ENCODE assay signal across 17 cellular contexts in the genomic region with DNA sequence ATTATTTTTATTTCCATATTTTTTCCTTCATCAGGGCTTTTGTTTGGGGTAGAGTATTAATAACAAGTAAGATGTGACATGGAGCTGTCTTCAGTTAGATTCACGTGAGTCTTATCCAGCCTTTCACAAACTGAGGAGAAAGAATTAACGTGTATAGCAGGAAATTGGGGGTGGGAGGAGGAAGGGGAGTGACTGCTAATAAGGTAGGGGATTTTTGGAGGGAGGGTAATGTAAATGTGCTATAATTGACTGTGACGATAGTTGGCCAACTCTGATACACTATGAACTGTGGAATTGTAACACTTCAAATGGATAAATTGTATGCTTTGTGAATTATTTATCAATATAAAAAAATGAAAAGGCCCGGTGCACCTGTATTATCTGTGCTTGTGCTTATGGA. TPM values are rescaled to one million over a fixed set of nuclear protein-coding genes. Genes with fewer than 3 reads are reported as not detected.
A peak's percentile ranks its signal among the peaks of the same experiment; 100 is the strongest.
DNase-seq lines count a peak whose midpoint lies in the region; ATAC-seq, FAIRE-seq and TF ChIP-seq lines count a peak whose summit lies in the region.
"Had no signal": no experiment of that assay in that cellular context is flagged by ENCODE, and none has a peak within 500 bp of the region (broad histone marks: within the 10 kb centered on the region; RNA-seq: fewer than 3 reads in every experiment).

No MANE protein-coding gene starts in this region.

- H3K27me3 Mint-ChIP-seq in activated naive CD4-positive, alpha-beta T cell treated with anti-CD3 and anti-CD28 coated beads for 36 hours (ENCODE audit: low read depth), result no peaks in the 10 kb centered on the region
- no peaks in the 10 kb centered on the region for H3K27me3 Mint-ChIP-seq in T-helper 17 cell
- no peaks in the 10 kb centered on the region for H3K27me3 Mint-ChIP-seq in memory B cell

- peak; percentile 51 for FAIRE-seq in GM12891 (lab: Jason Lieb, UNC)
- FAIRE-seq: A204.1, G401.6 had no signal

- TF ChIP-seq POLR2A in GM12891 (IDR thresholded peaks at IDR 0.05; ENCODE audit: low read depth, low read length), result no peak

- peak overlapping the region; percentile 63 for H3K27ac Mint-ChIP-seq in activated naive CD4-positive, alpha-beta T cell treated with anti-CD3 and anti-CD28 coated beads for 36 hours
- H3K27ac Mint-ChIP-seq in T-helper 17 cell (no peak overlapping the region), memory B cell (peak overlapping the region; percentile 41)

- CTCF ChIA-PET in activated naive CD4-positive, alpha-beta T cell treated with anti-CD3 and anti-CD28 coated beads for 36 hours (lab: Charles Lee), result interaction anchor here (1.0 to 3.4 kb wide), 2 partner anchors 7 to 11 kb away, joined by 3 to 15 read pairs; no protein-coding TSS in a partner anchor

- no peaks in the 10 kb centered on the region for H3K9me3 Mint-ChIP-seq in activated naive CD4-positive, alpha-beta T cell treated with anti-CD3 and anti-CD28 coated beads for 36 hours
- no peaks in the 10 kb centered on the region for H3K9me3 Mint-ChIP-seq in memory B cell

- intact Hi-C loops in activated naive CD4-positive, alpha-beta T cell treated with anti-CD3 and anti-CD28 coated beads for 36 hours (cut with micrococcal nuclease), result no loop called here

- H3K36me3 Mint-ChIP-seq in activated naive CD4-positive, alpha-beta T cell treated with anti-CD3 and anti-CD28 coated beads for 36 hours (ENCODE audit: low read depth), result peaks cover 51% of the 10 kb centered on the region
- no peaks in the 10 kb centered on the region for H3K36me3 Mint-ChIP-seq in T-helper 17 cell (ENCODE audit: low read depth)
- peaks cover 16% of the 10 kb centered on the region for H3K36me3 Mint-ChIP-seq in memory B cell

- H3K4me3 Mint-ChIP-seq in activated naive CD4-positive, alpha-beta T cell treated with anti-CD3 and anti-CD28 coated beads for 36 hours, result no peak overlapping the region
- no peak overlapping the region for H3K4me3 Mint-ChIP-seq in T-helper 17 cell
- H3K4me3 Mint-ChIP-seq in memory B cell, result no peak overlapping the region

- no peak for DNase-seq in activated naive CD4-positive, alpha-beta T cell treated with anti-CD3 and anti-CD28 coated beads for 36 hours
- no peak for DNase-seq in activated naive CD4-positive, alpha-beta T cell treated with Interleukin-2 at 50 U/mL for 16 hours
- DNase-seq in GM12891 (ENCODE audit: insufficient read length, low spot score) (no peak), T-helper 17 cell (no peak), memory B cell (ENCODE audit: low spot score in 2 of 2) (no peak), SIG-M5 (lab: John Stamatoyannopoulos, UW) (no peak), CD1c-positive myeloid dendritic cell (ENCODE audit: extremely low spot score) (no peak)
- DNase-seq: KG1, MV-4-11, NCI-H1694 treated with DMSO at 0.1 percent for 48 hours, NCI-H510A treated with DMSO at 0.1 percent for 48 hours, NCI-H82, OCI-M1, Right ventricle myocardium superior had no signal

- ATAC-seq in T-helper 17 cell (peak; percentile 57), memory B cell (ENCODE audit: low read depth) (no peak), HG03354 (IDR thresholded peaks at IDR 0.05; ENCODE audit: poor library complexity, severe bottlenecking, unreplicated experiment) (no peak)

- peaks cover 33% of the 10 kb centered on the region for H3K4me1 Mint-ChIP-seq in activated naive CD4-positive, alpha-beta T cell treated with anti-CD3 and anti-CD28 coated beads for 36 hours (ENCODE audit: low read depth)
- H3K4me1 Mint-ChIP-seq in T-helper 17 cell (peaks cover 5% of the 10 kb centered on the region), memory B cell (peaks cover 6% of the 10 kb centered on the region)

- H3K9me3 ChIP-seq in T-helper 17 cell (ENCODE audit: control insufficient read depth, low read length, poor library complexity, severe bottlenecking), result no peaks in the 10 kb centered on the region

TF ChIP-seq in GM12891, 5 proteins besides CTCF, POLR2A, EP300 and RAD21:
- TF ChIP-seq SPI1 (IDR thresholded peaks at IDR 0.05; ENCODE audit: low read depth, low read length) (no peak), PAX5 (IDR thresholded peaks at IDR 0.05; ENCODE audit: insufficient read depth, low read length, severe bottlenecking) (no peak)

RNA-seq across cellular contexts. Expression of gene DUT, which starts 8.9 kb away (rescaled TPM):
- 100 to 1,000 TPM; 605 to 628 TPM for total RNA-seq in activated naive CD4-positive, alpha-beta T cell treated with anti-CD3 and anti-CD28 coated beads for 36 hours
- polyA plus RNA-seq in GM12891 (2012; ENCODE audit: low read depth, missing spikeins), result 147 TPM
- 10 to 100 TPM; 64.1 to 70.1 TPM for total RNA-seq in T-helper 17 cell

Comparison
In these comparisons a context has a peak if more than half of its experiments do, and no peak if none do; other contexts are left out.
1. RNA of gene DUT, which starts 8.9 kb away (total RNA-seq): 605 to 628 TPM in activated naive CD4-positive, alpha-beta T cell treated with anti-CD3 and anti-CD28 coated beads for 36 hours; 64.1 to 70.1 TPM in T-helper 17 cell; every median in the first group is over 4 times any median in the second.